ENCODE assay signal across 1 cellular context in the genomic region with DNA sequence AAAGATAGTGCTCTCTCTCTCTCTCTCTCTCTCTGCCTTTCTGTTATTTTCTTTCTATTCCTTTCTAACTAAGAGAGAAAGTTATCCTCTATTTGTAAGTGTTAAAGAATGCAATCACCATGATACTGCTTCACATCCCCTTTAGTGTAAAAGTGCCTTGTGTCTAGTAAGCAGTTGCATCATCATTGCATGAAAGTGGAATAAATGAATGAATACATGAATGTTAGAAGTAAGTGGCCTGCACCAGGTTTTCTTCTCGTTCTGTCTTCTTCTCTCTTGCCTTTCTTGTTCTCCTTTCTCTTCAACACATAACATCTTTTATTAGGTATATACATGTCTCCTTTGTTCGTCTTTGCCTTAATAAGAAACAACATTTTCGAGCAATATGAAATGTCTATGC.
TF ChIP-seq lines count a peak whose summit lies in the region.

No MANE protein-coding gene starts in this region.

TF ChIP-seq in K562, 482 proteins besides CTCF, POLR2A, EP300 and RAD21 (continued from another document):
- TF ChIP-seq, protein P1, sequence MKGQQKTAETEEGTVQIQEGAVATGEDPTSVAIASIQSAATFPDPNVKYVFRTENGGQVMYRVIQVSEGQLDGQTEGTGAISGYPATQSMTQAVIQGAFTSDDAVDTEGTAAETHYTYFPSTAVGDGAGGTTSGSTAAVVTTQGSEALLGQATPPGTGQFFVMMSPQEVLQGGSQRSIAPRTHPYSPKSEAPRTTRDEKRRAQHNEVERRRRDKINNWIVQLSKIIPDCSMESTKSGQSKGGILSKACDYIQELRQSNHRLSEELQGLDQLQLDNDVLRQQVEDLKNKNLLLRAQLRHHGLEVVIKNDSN (CRISPR knock-in tag; IDR thresholded peaks at IDR 0.05) = no peak
- TF ChIP-seq C11orf30 (IDR thresholded peaks at IDR 0.05; ENCODE audit: low read depth) (no peak), BRD4 (IDR thresholded peaks at IDR 0.05) (no peak), ARNT (IDR thresholded peaks at IDR 0.05) (no peak), ZNF3 (CRISPR knock-in tag; IDR thresholded peaks at IDR 0.05) (no peak), YY1 (IDR thresholded peaks at IDR 0.05; ENCODE audit: borderline replicate concordance in 1 of 3, control insufficient read depth in 1 of 3, extremely low read depth in 1 of 3, insufficient read depth in 3 of 3, insufficient read length in 1 of 3, insufficient replicate concordance in 2 of 3, low read depth in 1 of 3, low read length in 2 of 3) (no peak), PCBP1 (IDR thresholded peaks at IDR 0.05; ENCODE audit: low read depth, low read length, poor library complexity, severe bottlenecking) (no peak), BACH1 (tag; IDR thresholded peaks at IDR 0.05) (no peak), MAFK (IDR thresholded peaks at IDR 0.05; ENCODE audit: low read length) (no peak), STAT5A (IDR thresholded peaks at IDR 0.05; ENCODE audit: borderline replicate concordance, low read length) (no peak), JUNB (CRISPR knock-in tag; conservative IDR thresholded peaks at IDR 0.05) (no peak), TCF7 (IDR thresholded peaks at IDR 0.05; ENCODE audit: borderline replicate concordance) (no peak), PTTG1 (tag; IDR thresholded peaks at IDR 0.05; ENCODE audit: low read depth) (no peak), MTA3 (IDR thresholded peaks at IDR 0.05; ENCODE audit: borderline replicate concordance) (no peak), RBM14 (IDR thresholded peaks at IDR 0.05; ENCODE audit: borderline replicate concordance, insufficient read depth, low read depth, low read length) (no peak)
- TF ChIP-seq, protein P2, sequence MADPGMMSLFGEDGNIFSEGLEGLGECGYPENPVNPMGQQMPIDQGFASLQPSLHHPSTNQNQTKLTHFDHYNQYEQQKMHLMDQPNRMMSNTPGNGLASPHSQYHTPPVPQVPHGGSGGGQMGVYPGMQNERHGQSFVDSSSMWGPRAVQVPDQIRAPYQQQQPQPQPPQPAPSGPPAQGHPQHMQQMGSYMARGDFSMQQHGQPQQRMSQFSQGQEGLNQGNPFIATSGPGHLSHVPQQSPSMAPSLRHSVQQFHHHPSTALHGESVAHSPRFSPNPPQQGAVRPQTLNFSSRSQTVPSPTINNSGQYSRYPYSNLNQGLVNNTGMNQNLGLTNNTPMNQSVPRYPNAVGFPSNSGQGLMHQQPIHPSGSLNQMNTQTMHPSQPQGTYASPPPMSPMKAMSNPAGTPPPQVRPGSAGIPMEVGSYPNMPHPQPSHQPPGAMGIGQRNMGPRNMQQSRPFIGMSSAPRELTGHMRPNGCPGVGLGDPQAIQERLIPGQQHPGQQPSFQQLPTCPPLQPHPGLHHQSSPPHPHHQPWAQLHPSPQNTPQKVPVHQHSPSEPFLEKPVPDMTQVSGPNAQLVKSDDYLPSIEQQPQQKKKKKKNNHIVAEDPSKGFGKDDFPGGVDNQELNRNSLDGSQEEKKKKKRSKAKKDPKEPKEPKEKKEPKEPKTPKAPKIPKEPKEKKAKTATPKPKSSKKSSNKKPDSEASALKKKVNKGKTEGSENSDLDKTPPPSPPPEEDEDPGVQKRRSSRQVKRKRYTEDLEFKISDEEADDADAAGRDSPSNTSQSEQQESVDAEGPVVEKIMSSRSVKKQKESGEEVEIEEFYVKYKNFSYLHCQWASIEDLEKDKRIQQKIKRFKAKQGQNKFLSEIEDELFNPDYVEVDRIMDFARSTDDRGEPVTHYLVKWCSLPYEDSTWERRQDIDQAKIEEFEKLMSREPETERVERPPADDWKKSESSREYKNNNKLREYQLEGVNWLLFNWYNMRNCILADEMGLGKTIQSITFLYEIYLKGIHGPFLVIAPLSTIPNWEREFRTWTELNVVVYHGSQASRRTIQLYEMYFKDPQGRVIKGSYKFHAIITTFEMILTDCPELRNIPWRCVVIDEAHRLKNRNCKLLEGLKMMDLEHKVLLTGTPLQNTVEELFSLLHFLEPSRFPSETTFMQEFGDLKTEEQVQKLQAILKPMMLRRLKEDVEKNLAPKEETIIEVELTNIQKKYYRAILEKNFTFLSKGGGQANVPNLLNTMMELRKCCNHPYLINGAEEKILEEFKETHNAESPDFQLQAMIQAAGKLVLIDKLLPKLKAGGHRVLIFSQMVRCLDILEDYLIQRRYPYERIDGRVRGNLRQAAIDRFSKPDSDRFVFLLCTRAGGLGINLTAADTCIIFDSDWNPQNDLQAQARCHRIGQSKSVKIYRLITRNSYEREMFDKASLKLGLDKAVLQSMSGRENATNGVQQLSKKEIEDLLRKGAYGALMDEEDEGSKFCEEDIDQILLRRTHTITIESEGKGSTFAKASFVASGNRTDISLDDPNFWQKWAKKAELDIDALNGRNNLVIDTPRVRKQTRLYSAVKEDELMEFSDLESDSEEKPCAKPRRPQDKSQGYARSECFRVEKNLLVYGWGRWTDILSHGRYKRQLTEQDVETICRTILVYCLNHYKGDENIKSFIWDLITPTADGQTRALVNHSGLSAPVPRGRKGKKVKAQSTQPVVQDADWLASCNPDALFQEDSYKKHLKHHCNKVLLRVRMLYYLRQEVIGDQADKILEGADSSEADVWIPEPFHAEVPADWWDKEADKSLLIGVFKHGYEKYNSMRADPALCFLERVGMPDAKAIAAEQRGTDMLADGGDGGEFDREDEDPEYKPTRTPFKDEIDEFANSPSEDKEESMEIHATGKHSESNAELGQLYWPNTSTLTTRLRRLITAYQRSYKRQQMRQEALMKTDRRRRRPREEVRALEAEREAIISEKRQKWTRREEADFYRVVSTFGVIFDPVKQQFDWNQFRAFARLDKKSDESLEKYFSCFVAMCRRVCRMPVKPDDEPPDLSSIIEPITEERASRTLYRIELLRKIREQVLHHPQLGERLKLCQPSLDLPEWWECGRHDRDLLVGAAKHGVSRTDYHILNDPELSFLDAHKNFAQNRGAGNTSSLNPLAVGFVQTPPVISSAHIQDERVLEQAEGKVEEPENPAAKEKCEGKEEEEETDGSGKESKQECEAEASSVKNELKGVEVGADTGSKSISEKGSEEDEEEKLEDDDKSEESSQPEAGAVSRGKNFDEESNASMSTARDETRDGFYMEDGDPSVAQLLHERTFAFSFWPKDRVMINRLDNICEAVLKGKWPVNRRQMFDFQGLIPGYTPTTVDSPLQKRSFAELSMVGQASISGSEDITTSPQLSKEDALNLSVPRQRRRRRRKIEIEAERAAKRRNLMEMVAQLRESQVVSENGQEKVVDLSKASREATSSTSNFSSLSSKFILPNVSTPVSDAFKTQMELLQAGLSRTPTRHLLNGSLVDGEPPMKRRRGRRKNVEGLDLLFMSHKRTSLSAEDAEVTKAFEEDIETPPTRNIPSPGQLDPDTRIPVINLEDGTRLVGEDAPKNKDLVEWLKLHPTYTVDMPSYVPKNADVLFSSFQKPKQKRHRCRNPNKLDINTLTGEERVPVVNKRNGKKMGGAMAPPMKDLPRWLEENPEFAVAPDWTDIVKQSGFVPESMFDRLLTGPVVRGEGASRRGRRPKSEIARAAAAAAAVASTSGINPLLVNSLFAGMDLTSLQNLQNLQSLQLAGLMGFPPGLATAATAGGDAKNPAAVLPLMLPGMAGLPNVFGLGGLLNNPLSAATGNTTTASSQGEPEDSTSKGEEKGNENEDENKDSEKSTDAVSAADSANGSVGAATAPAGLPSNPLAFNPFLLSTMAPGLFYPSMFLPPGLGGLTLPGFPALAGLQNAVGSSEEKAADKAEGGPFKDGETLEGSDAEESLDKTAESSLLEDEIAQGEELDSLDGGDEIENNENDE (IDR thresholded peaks at IDR 0.05; ENCODE audit: low read depth, low read length) = no peak
- TF ChIP-seq, protein P3, sequence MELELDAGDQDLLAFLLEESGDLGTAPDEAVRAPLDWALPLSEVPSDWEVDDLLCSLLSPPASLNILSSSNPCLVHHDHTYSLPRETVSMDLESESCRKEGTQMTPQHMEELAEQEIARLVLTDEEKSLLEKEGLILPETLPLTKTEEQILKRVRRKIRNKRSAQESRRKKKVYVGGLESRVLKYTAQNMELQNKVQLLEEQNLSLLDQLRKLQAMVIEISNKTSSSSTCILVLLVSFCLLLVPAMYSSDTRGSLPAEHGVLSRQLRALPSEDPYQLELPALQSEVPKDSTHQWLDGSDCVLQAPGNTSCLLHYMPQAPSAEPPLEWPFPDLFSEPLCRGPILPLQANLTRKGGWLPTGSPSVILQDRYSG (tag; conservative IDR thresholded peaks at IDR 0.05; ENCODE audit: low read depth) = no peak
